17 cellular contexts compared by ENCODE assay signal in the genomic region with DNA sequence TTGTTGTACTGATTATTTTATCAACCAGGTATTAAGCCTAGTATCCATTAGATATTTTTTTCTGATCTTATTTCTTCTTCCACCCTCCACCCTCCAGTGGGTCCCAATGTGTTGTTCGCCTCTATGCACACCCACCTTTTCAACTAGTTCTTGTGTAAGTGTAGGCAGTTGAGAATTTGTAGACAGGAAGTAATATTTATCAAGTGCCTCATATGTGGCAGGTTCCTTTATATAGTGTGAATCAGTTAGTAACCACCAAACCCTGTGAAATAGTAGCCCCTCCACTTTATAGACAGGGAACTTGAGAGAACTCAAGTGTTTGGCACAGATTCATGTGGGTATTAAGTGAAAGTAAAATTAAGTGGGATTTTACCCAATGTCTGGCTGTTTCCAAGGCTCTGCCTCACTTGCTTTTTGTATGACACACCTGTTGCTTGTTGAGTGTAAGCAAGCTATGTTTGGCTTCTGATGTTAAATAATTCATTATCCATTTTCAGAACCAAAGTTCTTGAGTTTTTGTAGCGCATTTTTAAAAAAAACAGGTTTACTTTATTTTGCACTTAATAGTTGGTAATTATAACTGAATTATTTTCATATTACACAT. TPM values are rescaled to one million over a fixed set of nuclear protein-coding genes. Genes with fewer than 3 reads are reported as not detected.
DNase-seq lines count a peak whose midpoint lies in the region; FAIRE-seq and TF ChIP-seq lines count a peak whose summit lies in the region.
"Had no signal": no experiment of that assay in that cellular context is flagged by ENCODE, and none has a peak within 500 bp of the region (broad histone marks: within the 10 kb centered on the region; RNA-seq: fewer than 3 reads in every experiment).

No MANE protein-coding gene starts in this region.

- no peak for TF ChIP-seq POLR2A in prostate gland (IDR thresholded peaks at IDR 0.05)

- H3K27me3 Mint-ChIP-seq in astrocyte (ENCODE audit: low read depth, unreplicated experiment): no peaks in the 10 kb centered on the region

- H4K20me1 ChIP-seq in astrocyte (ENCODE audit: insufficient read depth, low read length): peaks cover 12% of the 10 kb centered on the region

- no peak overlapping the region for H2AFZ ChIP-seq in astrocyte (ENCODE audit: low read depth, low read length)

- no peak overlapping the region for H3K9ac ChIP-seq in astrocyte (ENCODE audit: low read length)

- H3K4me2 ChIP-seq in astrocyte (ENCODE audit: low read length): no peak overlapping the region

- peaks cover 72% of the 10 kb centered on the region for H3K79me2 ChIP-seq in astrocyte (ENCODE audit: insufficient read depth, low read length)

- H3K27me3 ChIP-seq in astrocyte (ENCODE audit: insufficient read depth, low read length): no peaks in the 10 kb centered on the region
- no peaks in the 10 kb centered on the region for H3K27me3 ChIP-seq in prostate gland (replicated peaks; ENCODE audit: insufficient read depth)
- H3K27me3 ChIP-seq: MG63 had no signal

- H3K9me3 ChIP-seq in astrocyte (ENCODE audit: insufficient read depth, low read depth, low read length): no peaks in the 10 kb centered on the region
- H3K9me3 ChIP-seq in mesodermal cell (ENCODE audit: control insufficient read depth, low read length): no peaks in the 10 kb centered on the region
- no peaks in the 10 kb centered on the region for H3K9me3 ChIP-seq in prostate gland
- H3K9me3 ChIP-seq: MG63 had no signal

- TF ChIP-seq CTCF in astrocyte (IDR thresholded peaks at IDR 0.05; ENCODE audit: insufficient read depth, low read depth, low read length) (no peak), prostate gland (IDR thresholded peaks at IDR 0.05) (no peak)

- H3K27ac Mint-ChIP-seq in astrocyte (ENCODE audit: unreplicated experiment): peak overlapping the region; percentile 85
- H3K27ac Mint-ChIP-seq: activated CD4-positive, alpha-beta memory T cell treated with anti-CD3 and anti-CD28 coated beads for 36 hours; activated T-helper 2 cell treated with anti-CD3 and anti-CD28 coated beads, Interferon-gamma antibody, Interleukin-2, Interleukin-4, amounts not matched to agents 10 μg/mL and 5 μg/mL and 100 μg/mL, durations not matched to agents 14 hours and 24 hours and 36 hours; stimulated activated naive CD8-positive, alpha-beta T cell treated with anti-CD3 and anti-CD28 coated beads, Interleukin-15, Interleukin-2, amounts not matched to agents 100 ng/mL and 50 ng/mL, for 24 hours had no signal

- H3K4me1 ChIP-seq in astrocyte (ENCODE audit: insufficient read depth, low read length): peaks cover 19% of the 10 kb centered on the region
- H3K4me1 ChIP-seq in mesodermal cell (ENCODE audit: control insufficient read depth, insufficient read depth, low read length, poor library complexity, severe bottlenecking): peaks cover 55% of the 10 kb centered on the region
- no peaks in the 10 kb centered on the region for H3K4me1 ChIP-seq in prostate gland (replicated peaks)

- H3K9me3 Mint-ChIP-seq in astrocyte (ENCODE audit: unreplicated experiment): no peaks in the 10 kb centered on the region
- H3K9me3 Mint-ChIP-seq: activated CD4-positive, alpha-beta memory T cell treated with anti-CD3 and anti-CD28 coated beads for 36 hours; activated T-helper 2 cell treated with anti-CD3 and anti-CD28 coated beads, Interferon-gamma antibody, Interleukin-2, Interleukin-4, amounts not matched to agents 10 μg/mL and 5 μg/mL and 100 μg/mL, durations not matched to agents 14 hours and 24 hours and 36 hours; stimulated activated naive CD8-positive, alpha-beta T cell treated with anti-CD3 and anti-CD28 coated beads, Interleukin-15, Interleukin-2, amounts not matched to agents 100 ng/mL and 50 ng/mL, for 24 hours had no signal

- H3K36me3 ChIP-seq in astrocyte (ENCODE audit: insufficient read depth, low read length) (no peaks in the 10 kb centered on the region), mesodermal cell (ENCODE audit: control insufficient read depth, insufficient read depth, low read length) (no peaks in the 10 kb centered on the region), prostate gland (no peaks in the 10 kb centered on the region)
- H3K36me3 ChIP-seq: MG63 had no signal

- FAIRE-seq in astrocyte (lab: Jason Lieb, UNC): no peak

- peaks cover 57% of the 10 kb centered on the region for H3K4me1 Mint-ChIP-seq in astrocyte (ENCODE audit: low read depth, unreplicated experiment)

- DNase-seq in ELR (ENCODE audit: low read depth) (peak; percentile 38), NCI-H1105 (lab: John Stamatoyannopoulos, UW) (peak; percentile 74), astrocyte (ENCODE audit: low read depth) (peak; percentile 30), ureter (ENCODE audit: low spot score) (no peak), SKM-1 (lab: John Stamatoyannopoulos, UW; ENCODE audit: unreplicated experiment) (no peak), prostate gland (ENCODE audit: low spot score) (no peak), NCI-H748 treated with DMSO at 0.1 percent for 48 hours (lab: John Stamatoyannopoulos, UW) (no peak)
- DNase-seq: activated CD4-positive, alpha-beta memory T cell treated with anti-CD3 and anti-CD28 coated beads for 36 hours; aorta; C1 segment of cervical spinal cord; GF-D8; MG63; right cardiac atrium; Right ventricle myocardium superior had no signal

- WGBS in mesodermal cell (ENCODE audit: insufficient coverage in 2 of 2), 2 experiments: no CpG with 5 or more reads among the region's 2 CpGs
- 100% methylated on average over 2 of the region's 2 CpGs for WGBS in prostate gland

- no peak overlapping the region for H3K27ac ChIP-seq in astrocyte (ENCODE audit: low read depth, low read length)
- H3K27ac ChIP-seq in mesodermal cell (ENCODE audit: low read depth, low read length, severe bottlenecking): peak overlapping the region; percentile 98
- H3K27ac ChIP-seq in prostate gland: no peak overlapping the region

- intact Hi-C loops in prostate gland (cut with DNase I): no loop called here

- H3K4me3 ChIP-seq in astrocyte (ENCODE audit: insufficient read depth, low read depth, low read length) (no peak overlapping the region), mesodermal cell (ENCODE audit: extremely low read depth, insufficient read depth, low read length, poor library complexity, severe bottlenecking) (no peak overlapping the region), prostate gland (no peak overlapping the region)
- H3K4me3 ChIP-seq: MG63 had no signal

- H3K4me3 Mint-ChIP-seq in astrocyte (ENCODE audit: unreplicated experiment): no peak overlapping the region
- H3K4me3 Mint-ChIP-seq: activated CD4-positive, alpha-beta memory T cell treated with anti-CD3 and anti-CD28 coated beads for 36 hours; stimulated activated naive CD8-positive, alpha-beta T cell treated with anti-CD3 and anti-CD28 coated beads, Interleukin-15, Interleukin-2, amounts not matched to agents 100 ng/mL and 50 ng/mL, for 24 hours had no signal

- no peaks in the 10 kb centered on the region for H3K36me3 Mint-ChIP-seq in astrocyte (ENCODE audit: low read depth, unreplicated experiment)
- H3K36me3 Mint-ChIP-seq: activated CD4-positive, alpha-beta memory T cell treated with anti-CD3 and anti-CD28 coated beads for 36 hours had no signal

RNA-seq across cellular contexts. Expression of a gene that starts 24.7 kb away (rescaled TPM):
- total RNA-seq in astrocyte (95.0 and 102 TPM in 2 replicates), ureter (168 TPM), prostate gland (100 to 1,000 TPM; 171 to 204 TPM)
- 128 TPM for polyA plus RNA-seq in mesodermal cell (2013, experiment 1 of 2)
- polyA plus RNA-seq in mesodermal cell (2013, experiment 2 of 2): 122 TPM

Comparison
In these comparisons a context has a peak if more than half of its experiments do, and no peak if none do; other contexts are left out.
1. DNase-seq: peak in ELR (single experiment), NCI-H1105 (single experiment) and astrocyte (single experiment); none in ureter (single experiment), SKM-1 (single experiment), prostate gland (single experiment) and NCI-H748 treated with DMSO at 0.1 percent for 48 hours (single experiment).